24 cellular contexts compared by ENCODE assay signal in the genomic region with DNA sequence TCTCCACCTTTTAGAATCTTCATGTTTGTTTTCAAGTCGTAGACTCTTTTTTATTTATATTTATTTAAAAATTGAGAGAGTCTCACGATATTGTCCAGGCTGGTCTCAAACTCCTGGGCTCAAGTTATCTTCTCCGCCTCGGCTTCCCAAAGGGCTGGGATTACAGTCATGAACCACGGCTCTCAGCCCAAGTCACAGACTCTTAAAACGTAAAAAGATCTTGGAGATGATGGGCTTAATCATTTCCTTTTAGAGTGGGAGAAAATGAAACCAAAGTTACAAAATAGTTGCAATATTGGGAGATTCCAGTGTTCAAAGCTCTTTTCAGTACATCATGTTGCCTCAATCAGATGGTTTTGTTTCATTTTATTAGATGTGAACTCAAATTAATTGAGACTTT.
DNase-seq lines count a peak whose midpoint lies in the region; ATAC-seq, FAIRE-seq and TF ChIP-seq lines count a peak whose summit lies in the region.
"Had no signal": no experiment of that assay in that cellular context is flagged by ENCODE, and none has a peak within 500 bp of the region (broad histone marks: within the 10 kb centered on the region; RNA-seq: fewer than 3 reads in every experiment).

No MANE protein-coding gene starts in this region.

- peak overlapping the region; percentile 62 for H3K27ac ChIP-seq in ACC112 (ENCODE audit: low read depth, low read length)
- no peak overlapping the region for H3K27ac ChIP-seq in HepG2 (ENCODE audit: extremely low read length, insufficient read depth, low read length)
- H3K27ac ChIP-seq: body of pancreas, colonic mucosa, suprapubic skin had no signal

- in situ Hi-C loops in HepG2 (cut with HindIII; ENCODE audit: extremely low pct_ligation_motif_present, low pct_unique_long_range_greater_than_20kb) = no loop called here

- no peaks in the 10 kb centered on the region for H3K36me3 ChIP-seq in ACC112 (ENCODE audit: insufficient read depth, low read length)
- no peaks in the 10 kb centered on the region for H3K36me3 ChIP-seq in adipocyte (ENCODE audit: control insufficient read depth, insufficient read depth, low read length, severe bottlenecking)
- no peaks in the 10 kb centered on the region for H3K36me3 ChIP-seq in HepG2 (replicated peaks in 1 of 2; ENCODE audit: control insufficient read depth in 1 of 2, insufficient read depth in 2 of 2, low read length in 2 of 2)
- H3K36me3 ChIP-seq: colonic mucosa, suprapubic skin had no signal

- TF ChIP-seq EP300 in HepG2 (IDR thresholded peaks at IDR 0.05; ENCODE audit: low read depth in 2 of 2, low read length in 2 of 2) (no peak), HepG2 (CRISPR knock-in tag; IDR thresholded peaks at IDR 0.05; ENCODE audit: borderline replicate concordance) (no peak)

- ATAC-seq in HepG2 = no peak
- ATAC-seq in Right ventricle myocardium superior (ENCODE audit: poor library complexity) = no peak
- no peak for ATAC-seq in HG02840 (IDR thresholded peaks at IDR 0.05; ENCODE audit: low FRiP score, unreplicated experiment)
- ATAC-seq in GM19397 (IDR thresholded peaks at IDR 0.05; ENCODE audit: unreplicated experiment) = no peak
- ATAC-seq: activated T-cell treated with anti-CD3 and anti-CD28 coated beads, Interleukin-2, amount 50 U/mL, for 4 hours; body of pancreas; left cardiac atrium; WTC11 had no signal

- H3K4me3 Mint-ChIP-seq in immature natural killer cell = no peak overlapping the region
- H3K4me3 Mint-ChIP-seq: activated naive CD4-positive, alpha-beta T cell treated with anti-CD3 and anti-CD28 coated beads, Interleukin-2, amount 10 ng/mL, durations not matched to agents 7 days and 5 days; activated T-cell treated with anti-CD3 and anti-CD28 coated beads, Interleukin-2, amount 50 U/mL, for 4 hours; CD8-positive, alpha-beta memory T cell; mesothelial cell of epicardium; nephron; WTC11 had no signal

- no TSS peak for BruUV-seq in HepG2 (replicated peaks; lab: Mats Ljungman, UMichigan)

- H4K20me1 ChIP-seq in HepG2 (ENCODE audit: insufficient read depth, low read length) = no peaks in the 10 kb centered on the region

- WGBS in HepG2 (ENCODE audit: low lambda C conversion rate) = 43% methylated on average over 6 of the region's 6 CpGs

- H3K9me3 ChIP-seq in adipocyte (ENCODE audit: control insufficient read depth, low read length) (no peaks in the 10 kb centered on the region), HepG2 (ENCODE audit: low read length) (no peaks in the 10 kb centered on the region)
- H3K9me3 ChIP-seq: body of pancreas, colonic mucosa, suprapubic skin had no signal

- H3K4me1 ChIP-seq in ACC112 (ENCODE audit: control insufficient read depth, insufficient read depth, low read length, unreplicated experiment) = peaks cover 21% of the 10 kb centered on the region
- peaks cover 10% of the 10 kb centered on the region for H3K4me1 ChIP-seq in adipocyte (ENCODE audit: control insufficient read depth, insufficient read depth, low read length)
- peaks cover 23% of the 10 kb centered on the region for H3K4me1 ChIP-seq in HepG2 (ENCODE audit: insufficient read depth, low read length)
- H3K4me1 ChIP-seq: colonic mucosa had no signal

- intact Hi-C loops in HepG2 (cut with micrococcal nuclease; ENCODE audit: unreplicated experiment) = no loop called here
- intact Hi-C loops in Right ventricle myocardium superior (cut with DNase I) = no loop called here

- peaks cover 0 to 3% (median 2%) of the 10 kb centered on the region in 3 donors for H3K27me3 Mint-ChIP-seq in immature natural killer cell (ENCODE audit: low read depth in 3 of 3)
- H3K27me3 Mint-ChIP-seq: activated naive CD4-positive, alpha-beta T cell treated with anti-CD3 and anti-CD28 coated beads, Interleukin-2, amount 10 ng/mL, durations not matched to agents 7 days and 5 days; CD8-positive, alpha-beta memory T cell; progenitor cell of endocrine pancreas had no signal

- TF ChIP-seq POLR2A in HepG2 (IDR thresholded peaks at IDR 0.05; ENCODE audit: insufficient read depth in 1 of 2, low read depth in 2 of 2, low read length in 2 of 2) = no peak

- no peaks in the 10 kb centered on the region for H3K36me3 Mint-ChIP-seq in immature natural killer cell
- H3K36me3 Mint-ChIP-seq: activated naive CD4-positive, alpha-beta T cell treated with anti-CD3 and anti-CD28 coated beads, Interleukin-2, amount 10 ng/mL, durations not matched to agents 7 days and 5 days; mesothelial cell of epicardium; WTC11 had no signal

- POLR2A ChIA-PET in HepG2 (lab: Yijun Ruan, JAX) = no interaction called here

- DNase-seq in GM03348 (ENCODE audit: low spot score) (peak; percentile 36), adipocyte (ENCODE audit: low read depth) (peak; percentile 16), HepG2 (ENCODE audit: low spot score) (no peak), Right ventricle myocardium superior (no peak), immature natural killer cell (no peak)
- DNase-seq: activated naive CD4-positive, alpha-beta T cell treated with anti-CD3 and anti-CD28 coated beads, Interleukin-2, amount 10 ng/mL, durations not matched to agents 7 days and 5 days; activated T-cell treated with anti-CD3 and anti-CD28 coated beads, Interleukin-2, amount 50 U/mL, for 4 hours; body of pancreas; CD8-positive, alpha-beta memory T cell; colonic mucosa; DMS53; left cardiac atrium; NCI-H1417; NCI-H526; SHP77 treated with DMSO at 0.1 percent for 48 hours; T-helper 2 cell had no signal

- peak overlapping the region; percentile 52 for H3K4me2 ChIP-seq in HepG2 (ENCODE audit: low read depth, low read length)

- CTCF ChIA-PET in HepG2 (lab: Yijun Ruan, JAX; ENCODE audit: low intra/inter-chr PET ratio, low total read pairs) = no interaction called here

- H3K4me3 ChIP-seq in ACC112 (ENCODE audit: low read depth, low read length) (peak overlapping the region; percentile 59), adipocyte (ENCODE audit: low read length) (peak overlapping the region; percentile 61), HepG2 (replicated peaks in 1 of 3; ENCODE audit: insufficient read depth in 1 of 3, low read depth in 2 of 3, low read length in 3 of 3) (no peak overlapping the region)
- H3K4me3 ChIP-seq: body of pancreas, colonic mucosa, suprapubic skin had no signal

- H3K27ac Mint-ChIP-seq in immature natural killer cell = no peak overlapping the region
- H3K27ac Mint-ChIP-seq: activated naive CD4-positive, alpha-beta T cell treated with anti-CD3 and anti-CD28 coated beads, Interleukin-2, amount 10 ng/mL, durations not matched to agents 7 days and 5 days; mesothelial cell of epicardium; nephron; progenitor cell of endocrine pancreas; WTC11 had no signal

- TF ChIP-seq RAD21 in HepG2 (CRISPR knock-in tag; IDR thresholded peaks at IDR 0.05) = no peak

- no peak for FAIRE-seq in HepG2 (lab: Jason Lieb, UNC)

- no peaks in the 10 kb centered on the region for H3K79me2 ChIP-seq in ACC112 (ENCODE audit: control insufficient read depth, insufficient read depth, low read length, unreplicated experiment)
- no peaks in the 10 kb centered on the region for H3K79me2 ChIP-seq in HepG2 (ENCODE audit: insufficient read depth, low read length)

- peaks cover 0 to 2% (median 0%) of the 10 kb centered on the region in 6 donors for H3K9me3 Mint-ChIP-seq in immature natural killer cell
- H3K9me3 Mint-ChIP-seq: activated naive CD4-positive, alpha-beta T cell treated with anti-CD3 and anti-CD28 coated beads, Interleukin-2, amount 10 ng/mL, durations not matched to agents 7 days and 5 days; activated T-cell treated with anti-CD3 and anti-CD28 coated beads, Interleukin-2, amount 50 U/mL, for 4 hours; CD8-positive, alpha-beta memory T cell; nephron had no signal

- H2AFZ ChIP-seq in ACC112 (ENCODE audit: low read length, unreplicated experiment) (peak overlapping the region; percentile 64), HepG2 (ENCODE audit: low read length) (peak overlapping the region; percentile 10)

- peaks cover 11 to 14% of the 10 kb centered on the region in 2 donors for H3K4me1 Mint-ChIP-seq in immature natural killer cell
- H3K4me1 Mint-ChIP-seq: nephron had no signal

- peak overlapping the region; percentile 5 for H3K9ac ChIP-seq in adipocyte (ENCODE audit: low read length)
- H3K9ac ChIP-seq in HepG2 (ENCODE audit: insufficient read depth, low read depth, low read length) = no peak overlapping the region

- no peaks in the 10 kb centered on the region for H3K27me3 ChIP-seq in ACC112 (ENCODE audit: insufficient read depth, low read length)
- no peaks in the 10 kb centered on the region for H3K27me3 ChIP-seq in adipocyte (replicated peaks; ENCODE audit: control insufficient read depth, insufficient read depth, low read length)
- H3K27me3 ChIP-seq in HepG2 (ENCODE audit: control insufficient read depth in 1 of 2, insufficient read depth in 2 of 2, low read length in 2 of 2) = no peaks in the 10 kb centered on the region
- H3K27me3 ChIP-seq: body of pancreas, colonic mucosa, suprapubic skin had no signal

- TF ChIP-seq CTCF in HepG2 (CRISPR knock-in tag; IDR thresholded peaks at IDR 0.05) = no peak

TF ChIP-seq in HepG2, 621 proteins besides CTCF, POLR2A, EP300 and RAD21 (continues in another document):
- TF ChIP-seq YEATS4 (CRISPR knock-in tag; IDR thresholded peaks at IDR 0.05; ENCODE audit: borderline replicate concordance) = no peak

Comparison
In these comparisons a context has a peak if more than half of its experiments do, and no peak if none do; other contexts are left out.
1. H3K4me3 ChIP-seq: peak in ACC112 (single experiment) and adipocyte (single experiment); none in HepG2 (0 of 3).
2. DNase-seq: peak in GM03348 (single experiment) and adipocyte (single experiment); none in HepG2 (single experiment), Right ventricle myocardium superior (single experiment) and immature natural killer cell (0 of 3).